ENCODE assay signal across 11 cellular contexts in the genomic region with DNA sequence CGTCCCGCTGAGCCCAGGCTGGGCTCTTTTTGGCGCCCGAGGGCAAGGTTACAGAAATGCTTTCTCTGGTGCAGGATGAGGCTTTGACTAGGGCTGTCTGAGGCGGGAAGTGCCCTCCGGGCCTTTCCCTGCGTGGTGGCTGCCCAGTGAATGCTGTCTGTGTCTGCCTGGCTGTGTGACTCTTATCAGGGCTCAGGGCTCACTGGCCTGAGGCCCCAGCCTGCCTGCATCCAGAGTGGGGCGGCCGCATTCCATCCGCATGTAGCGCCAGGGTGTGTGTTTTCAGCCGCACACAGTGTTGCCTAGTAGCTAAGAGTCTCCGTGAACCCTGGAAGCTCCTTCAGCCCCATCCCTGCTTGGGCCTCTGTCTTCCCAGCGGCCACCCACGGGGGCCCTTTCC. TPM values are rescaled to one million over a fixed set of nuclear protein-coding genes. Genes with fewer than 3 reads are reported as not detected.
A peak's percentile ranks its signal among the peaks of the same experiment; 100 is the strongest.
DNase-seq lines count a peak whose midpoint lies in the region; ATAC-seq and TF ChIP-seq lines count a peak whose summit lies in the region.
"Had no signal": no experiment of that assay in that cellular context is flagged by ENCODE, and none has a peak within 500 bp of the region (broad histone marks: within the 10 kb centered on the region; RNA-seq: fewer than 3 reads in every experiment).

No MANE protein-coding gene starts in this region.

- peak; percentile 62 to 64 for TF ChIP-seq EP300 in tibial nerve (IDR thresholded peaks at IDR 0.05)

- ATAC-seq in lung (ENCODE audit: insufficient read depth, low FRiP score) (peak; percentile 13), GM18861 (IDR thresholded peaks at IDR 0.05; ENCODE audit: unreplicated experiment) (no peak)
- no peak for ATAC-seq in effector memory CD8-positive, alpha-beta T cell (replicated peaks)

- TF ChIP-seq POLR2A in tibial nerve (IDR thresholded peaks at IDR 0.05): peak; percentile 19 to 40

- 53 to 69% methylated on average over 15 of the region's 15 CpGs for WGBS in lung, 2 donors
- 20 to 29% methylated on average over 14 to 15 of the region's 15 CpGs for WGBS in tibial nerve, 2 donors

- H3K36me3 ChIP-seq in lung (ENCODE audit: control insufficient read depth in 2 of 2, insufficient read depth in 2 of 2, low read length in 2 of 2) (no peaks in the 10 kb centered on the region), tibial nerve (no peaks in the 10 kb centered on the region)

- H3K4me3 ChIP-seq in lung: no peak overlapping the region
- H3K4me3 ChIP-seq in tibial nerve: no peak overlapping the region

- no peaks in the 10 kb centered on the region for H3K9me3 Mint-ChIP-seq in effector memory CD8-positive, alpha-beta T cell

- peak; percentile 18 for DNase-seq in DMS79 treated with DMSO at 0.1 percent for 48 hours (lab: John Stamatoyannopoulos, UW)
- DNase-seq in DMS79 (lab: John Stamatoyannopoulos, UW): no peak
- peak; percentile 16 for DNase-seq in dermis blood vessel endothelial cell
- DNase-seq in lung (ENCODE audit: low spot score): peak; percentile 80
- peak in 1 of 2 donors; percentile 55 for DNase-seq in tibial nerve (ENCODE audit: low spot score in 2 of 2)
- no peak for DNase-seq in COLO668 (lab: John Stamatoyannopoulos, UW; ENCODE audit: unreplicated experiment)
- no peak for DNase-seq in effector memory CD8-positive, alpha-beta T cell
- DNase-seq: midbrain, NCI-H1694 treated with DMSO at 0.1 percent for 48 hours had no signal

- H3K4me1 Mint-ChIP-seq in effector memory CD8-positive, alpha-beta T cell (ENCODE audit: low read depth in 2 of 2): peaks cover 11 to 27% of the 10 kb centered on the region in 2 donors

- no peaks in the 10 kb centered on the region for H3K27me3 Mint-ChIP-seq in effector memory CD8-positive, alpha-beta T cell

- peak overlapping the region; percentile 24 to 90 for H3K27ac ChIP-seq in lung (ENCODE audit: low read depth in 1 of 2, low read length in 1 of 2)
- H3K27ac ChIP-seq in tibial nerve: peak overlapping the region; percentile 93 to 100 (median 98)
- H3K27ac ChIP-seq: 22Rv1 had no signal

- H3K4me1 ChIP-seq in lung (ENCODE audit: control insufficient read depth in 2 of 2, insufficient read depth in 2 of 2, low read length in 2 of 2): peaks cover 0 to 20% of the 10 kb centered on the region in 2 donors
- peaks cover 3 to 36% (median 21%) of the 10 kb centered on the region in 4 donors for H3K4me1 ChIP-seq in tibial nerve

- H3K9me3 ChIP-seq in lung (ENCODE audit: control insufficient read depth in 2 of 2, insufficient read depth in 1 of 2, low read length in 1 of 2) (no peaks in the 10 kb centered on the region), tibial nerve (no peaks in the 10 kb centered on the region)

- H3K27me3 ChIP-seq in lung (ENCODE audit: control insufficient read depth, insufficient read depth): no peaks in the 10 kb centered on the region
- H3K27me3 ChIP-seq in tibial nerve: no peaks in the 10 kb centered on the region

- peaks cover 4% of the 10 kb centered on the region for H3K36me3 Mint-ChIP-seq in effector memory CD8-positive, alpha-beta T cell (ENCODE audit: insufficient read depth)

- TF ChIP-seq CTCF in lung (IDR thresholded peaks at IDR 0.05; ENCODE audit: control extremely low read depth, extremely low read depth): no peak
- TF ChIP-seq CTCF in tibial nerve (IDR thresholded peaks at IDR 0.05): peak in 2 of 5 experiments; percentile 10 to 20

- no peak overlapping the region for H3K27ac Mint-ChIP-seq in effector memory CD8-positive, alpha-beta T cell

- H3K4me3 Mint-ChIP-seq in effector memory CD8-positive, alpha-beta T cell: no peak overlapping the region

RNA-seq across cellular contexts. Expression of a gene that starts 59.1 kb away (rescaled TPM):
- total RNA-seq in dermis blood vessel endothelial cell: 16.0 and 21.8 TPM in 2 replicates
- 10 to 100 TPM; 16.8 to 71.6 TPM for total RNA-seq in lung
- polyA plus RNA-seq in lung: 10 to 100 TPM; 65.2 to 87.9 TPM
- total RNA-seq in tibial nerve: 10 to 100 TPM; 32.8 to 60.9 (median 47.3) TPM

Comparison
In these comparisons a context has a peak if more than half of its experiments do, and no peak if none do; other contexts are left out.
1. DNase-seq: peak in DMS79 treated with DMSO at 0.1 percent for 48 hours (single experiment), dermis blood vessel endothelial cell (single experiment) and lung (single experiment); none in DMS79 (single experiment), COLO668 (single experiment) and effector memory CD8-positive, alpha-beta T cell (0 of 3).